In the genomic region with DNA sequence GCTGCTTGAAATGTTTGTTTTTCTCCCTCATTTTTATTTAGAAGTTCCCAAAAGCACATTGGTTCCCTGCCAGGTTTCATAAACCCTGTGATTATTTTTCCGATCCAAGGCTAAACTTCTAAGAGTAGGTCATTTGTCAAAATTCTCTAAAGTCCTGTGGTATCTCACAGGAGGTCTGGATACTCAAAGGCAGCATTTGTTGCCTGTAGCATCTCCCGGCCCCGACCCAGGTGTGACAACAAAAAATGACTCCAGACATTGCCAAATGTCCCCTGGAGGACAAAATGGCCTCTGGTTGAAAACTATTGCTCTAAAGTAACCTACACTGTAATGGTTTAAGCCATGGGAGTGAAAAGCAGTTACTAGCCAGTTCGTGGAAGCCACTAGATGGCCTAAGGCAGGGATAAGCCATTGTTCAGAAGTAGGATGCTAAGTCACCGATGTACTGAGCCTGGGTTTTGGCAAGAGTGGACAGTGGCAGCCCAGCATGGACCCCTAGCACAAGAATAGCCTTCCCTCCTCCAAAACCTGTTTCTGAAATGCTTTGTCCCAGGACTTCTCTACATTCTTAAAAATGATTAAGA, we compare ENCODE assay signal across 2 cellular contexts.
TF ChIP-seq lines count a peak whose summit lies in the region.

No MANE protein-coding gene starts in this region.

TF ChIP-seq in HCT116, 20 proteins besides CTCF, POLR2A, EP300 and RAD21 (continued from another document):
- TF ChIP-seq TCF7L2 (IDR thresholded peaks at IDR 0.05; ENCODE audit: borderline replicate concordance, extremely low read depth, insufficient read depth, insufficient read length) (no peak), YY1 (IDR thresholded peaks at IDR 0.05; ENCODE audit: extremely low read depth, insufficient replicate concordance, low read depth, low read length) (no peak), EGR1 (IDR thresholded peaks at IDR 0.05; ENCODE audit: low read depth) (no peak), SP1 (IDR thresholded peaks at IDR 0.05; ENCODE audit: low read depth) (no peak), CBX3 (IDR thresholded peaks at IDR 0.05; ENCODE audit: low read depth) (no peak), ZNF274 (IDR thresholded peaks at IDR 0.05; ENCODE audit: low read depth, low read length) (no peak), POLR2AphosphoS5 (IDR thresholded peaks at IDR 0.05; ENCODE audit: low read depth, low read length) (no peak)
- TF ChIP-seq, protein P1, sequence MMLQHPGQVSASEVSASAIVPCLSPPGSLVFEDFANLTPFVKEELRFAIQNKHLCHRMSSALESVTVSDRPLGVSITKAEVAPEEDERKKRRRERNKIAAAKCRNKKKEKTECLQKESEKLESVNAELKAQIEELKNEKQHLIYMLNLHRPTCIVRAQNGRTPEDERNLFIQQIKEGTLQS (IDR thresholded peaks at IDR 0.05): no peak
TF ChIP-seq in HCT116: peak in this region for 0.

TF ChIP-seq in H1, 55 proteins besides CTCF, POLR2A, EP300 and RAD21 (continued from another document):
- TF ChIP-seq YY1 (IDR thresholded peaks at IDR 0.05; ENCODE audit: low read depth, low read length): peak; percentile 34; the same call in 1 of the 2 replicates
